ENCODE assay signal across 9 cellular contexts in the genomic region with DNA sequence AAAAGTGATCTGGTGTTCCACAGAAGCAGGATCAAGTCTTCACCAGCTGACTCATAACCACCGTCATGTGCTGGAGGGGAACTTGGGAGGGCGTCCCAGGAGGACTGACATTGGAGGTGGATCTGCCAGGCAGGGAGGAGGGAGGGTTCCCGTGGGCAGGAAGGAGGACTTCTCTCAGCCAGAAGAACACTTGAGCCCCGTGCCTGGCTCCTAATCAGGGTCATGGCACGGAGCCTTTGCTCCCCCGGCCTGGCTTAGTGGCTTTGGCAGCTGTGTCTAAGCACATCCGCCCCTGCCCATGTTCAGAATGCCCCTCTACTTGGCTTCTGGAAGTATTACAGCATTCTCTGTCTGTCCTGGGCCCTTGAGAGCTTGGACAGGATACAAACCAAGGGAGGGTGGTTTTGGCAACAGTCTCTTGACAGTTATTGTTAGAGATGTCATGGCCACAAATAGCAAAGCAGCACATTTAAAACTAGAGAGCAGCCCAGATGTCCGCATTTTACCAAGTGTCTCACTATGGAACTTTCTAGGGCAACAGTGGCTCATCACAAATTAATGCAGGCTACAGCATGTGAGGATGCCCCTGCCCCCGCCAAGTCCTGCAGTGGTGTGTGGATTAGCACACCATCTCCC. TPM values are rescaled to one million over a fixed set of nuclear protein-coding genes. Genes with fewer than 3 reads are reported as not detected.
A peak's percentile ranks its signal among the peaks of the same experiment; 100 is the strongest.
DNase-seq lines count a peak whose midpoint lies in the region; ATAC-seq and TF ChIP-seq lines count a peak whose summit lies in the region.
"Had no signal": no experiment of that assay in that cellular context is flagged by ENCODE, and none has a peak within 500 bp of the region (broad histone marks: within the 10 kb centered on the region; RNA-seq: fewer than 3 reads in every experiment).

No MANE protein-coding gene starts in this region.

- TF ChIP-seq CTCF in coronary artery (IDR thresholded peaks at IDR 0.05) = no peak

- peaks cover 68% of the 10 kb centered on the region for H3K36me3 ChIP-seq in thymus (ENCODE audit: control insufficient read depth, insufficient read depth)

- H3K9me3 Mint-ChIP-seq in activated naive CD8-positive, alpha-beta T cell treated with anti-CD3 and anti-CD28 coated beads, Interleukin-2, amount 50 U/mL, for 24 hours = no peaks in the 10 kb centered on the region
- H3K9me3 Mint-ChIP-seq: immature natural killer cell had no signal

- no peak overlapping the region for H3K4me3 Mint-ChIP-seq in activated naive CD8-positive, alpha-beta T cell treated with anti-CD3 and anti-CD28 coated beads, Interleukin-2, amount 50 U/mL, for 24 hours
- H3K4me3 Mint-ChIP-seq: immature natural killer cell had no signal

- DNase-seq in MV-4-11 (lab: John Stamatoyannopoulos, UW) (peak; percentile 24), coronary artery (ENCODE audit: low spot score) (peak; percentile 84), medulla oblongata (ENCODE audit: extremely low spot score) (peak; percentile 74)
- DNase-seq in stimulated activated CD8-positive, alpha-beta memory T cell treated with anti-CD3 and anti-CD28 coated beads, Interleukin-4, amount 100 ng/mL, for 48 hours = no peak
- DNase-seq in stimulated activated CD4-positive, alpha-beta T cell treated with anti-CD3 and anti-CD28 coated beads, Interleukin-2, amount 100 ng/mL, for 48 hours = no peak
- no peak for DNase-seq in activated naive CD8-positive, alpha-beta T cell treated with anti-CD3 and anti-CD28 coated beads, Interleukin-2, amount 50 U/mL, for 24 hours
- DNase-seq: immature natural killer cell had no signal

- H3K27ac Mint-ChIP-seq in activated naive CD8-positive, alpha-beta T cell treated with anti-CD3 and anti-CD28 coated beads, Interleukin-2, amount 50 U/mL, for 24 hours = no peak overlapping the region

- H3K27me3 ChIP-seq in thymus (ENCODE audit: control insufficient read depth, insufficient read depth) = no peaks in the 10 kb centered on the region

- no peaks in the 10 kb centered on the region for H3K4me1 ChIP-seq in thymus (ENCODE audit: control insufficient read depth, insufficient read depth, low read length)

- no peaks in the 10 kb centered on the region for H3K9me3 ChIP-seq in thymus (ENCODE audit: control insufficient read depth)

- 85% methylated on average over 9 of the region's 9 CpGs for WGBS in thymus

- H3K36me3 Mint-ChIP-seq in activated naive CD8-positive, alpha-beta T cell treated with anti-CD3 and anti-CD28 coated beads, Interleukin-2, amount 50 U/mL, for 24 hours (ENCODE audit: low read depth) = peaks cover 24% of the 10 kb centered on the region

- no peaks in the 10 kb centered on the region for H3K27me3 Mint-ChIP-seq in activated naive CD8-positive, alpha-beta T cell treated with anti-CD3 and anti-CD28 coated beads, Interleukin-2, amount 50 U/mL, for 24 hours

- H3K4me1 Mint-ChIP-seq in activated naive CD8-positive, alpha-beta T cell treated with anti-CD3 and anti-CD28 coated beads, Interleukin-2, amount 50 U/mL, for 24 hours = peaks cover 5% of the 10 kb centered on the region

- H3K27ac ChIP-seq in coronary artery (peak overlapping the region; percentile 39 to 82), thymus (ENCODE audit: low read depth) (peak overlapping the region; percentile 38)

- ATAC-seq in HG03378 (IDR thresholded peaks at IDR 0.05; ENCODE audit: unreplicated experiment) = no peak
- no peak for ATAC-seq in activated naive CD8-positive, alpha-beta T cell treated with anti-CD3 and anti-CD28 coated beads, Interleukin-2, amount 50 U/mL, for 24 hours

- no peak overlapping the region for H3K4me3 ChIP-seq in coronary artery
- no peak overlapping the region for H3K4me3 ChIP-seq in thymus (ENCODE audit: low read length)

RNA-seq across cellular contexts. Expression of gene PPP1R7, which starts 11.5 kb away (rescaled TPM):
- 63.7 TPM for polyA plus RNA-seq in thymus

RNA-seq across cellular contexts. Expression of gene PASK, which starts 12.5 kb away (rescaled TPM):
- polyA plus RNA-seq in thymus = 26.9 TPM

RNA-seq across cellular contexts. Expression of gene ANO7, which starts 26.7 kb away (rescaled TPM):
- 0.41 TPM for polyA plus RNA-seq in thymus

RNA-seq across cellular contexts. Expression of gene MTERF4, which starts 59.7 kb away (rescaled TPM):
- 41.7 TPM for polyA plus RNA-seq in thymus

Comparison
In these comparisons a context has a peak if more than half of its experiments do, and no peak if none do; other contexts are left out.
1. DNase-seq: peak in MV-4-11 (single experiment), coronary artery (single experiment) and medulla oblongata (single experiment); none in stimulated activated CD8-positive, alpha-beta memory T cell treated with anti-CD3 and anti-CD28 coated beads, Interleukin-4, amount 100 ng/mL, for 48 hours (single experiment), stimulated activated CD4-positive, alpha-beta T cell treated with anti-CD3 and anti-CD28 coated beads, Interleukin-2, amount 100 ng/mL, for 48 hours (0 of 2) and activated naive CD8-positive, alpha-beta T cell treated with anti-CD3 and anti-CD28 coated beads, Interleukin-2, amount 50 U/mL, for 24 hours (single experiment).